16 cellular contexts compared by ENCODE assay signal in genomic region chr6:10384719-10385511, GRCh38. TPM values are rescaled to one million over a fixed set of nuclear protein-coding genes. Genes with fewer than 3 reads are reported as not detected.
DNase-seq lines count a peak whose midpoint lies in the region; ATAC-seq and TF ChIP-seq lines count a peak whose summit lies in the region.
"Had no signal": no experiment of that assay in that cellular context is flagged by ENCODE, and none has a peak within 500 bp of the region (broad histone marks: within the 10 kb centered on the region; RNA-seq: fewer than 3 reads in every experiment).

No MANE protein-coding gene starts in this region.

- TF ChIP-seq CTCF in WTC11 (IDR thresholded peaks at IDR 0.05) (no peak), smooth muscle cell (IDR thresholded peaks at IDR 0.05; ENCODE audit: borderline replicate concordance, insufficient read depth, poor library complexity, severe bottlenecking) (no peak), vagina (IDR thresholded peaks at IDR 0.05) (no peak)

- no peak for DNase-seq in activated naive CD8-positive, alpha-beta T cell treated with anti-CD3 and anti-CD28 coated beads, Interleukin-2, amount 10 ng/mL, durations not matched to agents 7 days and 5 days
- DNase-seq in activated naive CD8-positive, alpha-beta T cell treated with anti-CD3 and anti-CD28 coated beads for 36 hours = no peak
- DNase-seq in WTC11 (ENCODE audit: low spot score) (no peak), left kidney (ENCODE audit: low read depth, low spot score) (peak; percentile 46), smooth muscle cell (lab: John Stamatoyannopoulos, UW; ENCODE audit: unreplicated experiment) (no peak), GM19240 (ENCODE audit: insufficient read length, low spot score) (no peak), vagina (ENCODE audit: extremely low spot score in 2 of 2) (no peak), NCI-H774 (lab: John Stamatoyannopoulos, UW) (no peak)
- DNase-seq: activated CD4-positive, alpha-beta T cell treated with anti-CD3 and anti-CD28 coated beads, Interleukin-2, amount 50 U/mL, for 48 hours; CD4-positive, CD25-positive, alpha-beta regulatory T cell; NCI-H146; occipital lobe; stimulated activated CD4-positive, alpha-beta T cell treated with anti-CD3 and anti-CD28 coated beads, Interleukin-2, amount 100 ng/mL, for 24 hours; uterus had no signal

- H3K4me3 ChIP-seq in smooth muscle cell = peak overlapping the region; percentile 23
- peak overlapping the region in 1 of 2 donors; percentile 30 for H3K4me3 ChIP-seq in vagina
- H3K4me3 ChIP-seq: SK-N-MC, uterus had no signal

- no peaks in the 10 kb centered on the region for H3K9me3 ChIP-seq in smooth muscle cell (replicated peaks; ENCODE audit: low read depth)
- H3K9me3 ChIP-seq in vagina = no peaks in the 10 kb centered on the region
- H3K9me3 ChIP-seq: uterus had no signal

- peaks cover 88% of the 10 kb centered on the region for H3K27me3 Mint-ChIP-seq in activated naive CD8-positive, alpha-beta T cell treated with anti-CD3 and anti-CD28 coated beads, Interleukin-2, amount 10 ng/mL, durations not matched to agents 7 days and 5 days
- H3K27me3 Mint-ChIP-seq in activated naive CD8-positive, alpha-beta T cell treated with anti-CD3 and anti-CD28 coated beads for 36 hours = peaks cover 98% of the 10 kb centered on the region
- H3K27me3 Mint-ChIP-seq in WTC11 (ENCODE audit: low read depth) = peaks cover 100% of the 10 kb centered on the region

- intact Hi-C loops in vagina (cut with DNase I) = no loop called here

- no peak for TF ChIP-seq POLR2A in vagina (IDR thresholded peaks at IDR 0.05)

- H3K36me3 ChIP-seq in smooth muscle cell (ENCODE audit: low read depth) = no peaks in the 10 kb centered on the region
- H3K36me3 ChIP-seq in vagina = no peaks in the 10 kb centered on the region
- H3K36me3 ChIP-seq: uterus had no signal

- peak overlapping the region; percentile 82 for H3K4me2 ChIP-seq in smooth muscle cell

- H3F3A ChIP-seq in smooth muscle cell (ENCODE audit: low read depth) = no peaks in the 10 kb centered on the region

- H3K27ac Mint-ChIP-seq in activated naive CD8-positive, alpha-beta T cell treated with anti-CD3 and anti-CD28 coated beads, Interleukin-2, amount 10 ng/mL, durations not matched to agents 7 days and 5 days = peak overlapping the region; percentile 29
- H3K27ac Mint-ChIP-seq in activated naive CD8-positive, alpha-beta T cell treated with anti-CD3 and anti-CD28 coated beads for 36 hours = no peak overlapping the region
- H3K27ac Mint-ChIP-seq in WTC11 = no peak overlapping the region
- H3K27ac Mint-ChIP-seq: CD4-positive, CD25-positive, alpha-beta regulatory T cell had no signal

- CTCF ChIA-PET in WTC11 (lab: Charles Lee) = interaction anchor here (1.2 to 2.1 kb wide), 6 partner anchors 11 to 498 kb away, joined by 3 to 11 read pairs (median 4); partner anchors contain the start of gene TFAP2A

- H3K9ac ChIP-seq in smooth muscle cell (ENCODE audit: low read depth) = no peak overlapping the region

- H3K4me1 ChIP-seq in smooth muscle cell (ENCODE audit: low read depth) (peaks cover 26% of the 10 kb centered on the region), vagina (peaks cover 19% of the 10 kb centered on the region)

- H3K9me3 Mint-ChIP-seq in activated naive CD8-positive, alpha-beta T cell treated with anti-CD3 and anti-CD28 coated beads, Interleukin-2, amount 10 ng/mL, durations not matched to agents 7 days and 5 days = peaks cover 3% of the 10 kb centered on the region
- peaks cover 18% of the 10 kb centered on the region for H3K9me3 Mint-ChIP-seq in activated naive CD8-positive, alpha-beta T cell treated with anti-CD3 and anti-CD28 coated beads for 36 hours
- H3K9me3 Mint-ChIP-seq in WTC11 = no peaks in the 10 kb centered on the region

- H3K27me3 ChIP-seq in smooth muscle cell (ENCODE audit: low read depth) (peaks cover 100% of the 10 kb centered on the region), vagina (peaks cover 12% of the 10 kb centered on the region)

- H4K20me1 ChIP-seq in smooth muscle cell (ENCODE audit: low read depth) = no peaks in the 10 kb centered on the region

- peaks cover 2% of the 10 kb centered on the region for H3K4me1 Mint-ChIP-seq in activated naive CD8-positive, alpha-beta T cell treated with anti-CD3 and anti-CD28 coated beads, Interleukin-2, amount 10 ng/mL, durations not matched to agents 7 days and 5 days
- peaks cover 13% of the 10 kb centered on the region for H3K4me1 Mint-ChIP-seq in activated naive CD8-positive, alpha-beta T cell treated with anti-CD3 and anti-CD28 coated beads for 36 hours
- peaks cover 76% of the 10 kb centered on the region for H3K4me1 Mint-ChIP-seq in WTC11

- H3K36me3 Mint-ChIP-seq in activated naive CD8-positive, alpha-beta T cell treated with anti-CD3 and anti-CD28 coated beads, Interleukin-2, amount 10 ng/mL, durations not matched to agents 7 days and 5 days = peaks cover 5% of the 10 kb centered on the region
- H3K36me3 Mint-ChIP-seq in activated naive CD8-positive, alpha-beta T cell treated with anti-CD3 and anti-CD28 coated beads for 36 hours = peaks cover 18% of the 10 kb centered on the region
- no peaks in the 10 kb centered on the region for H3K36me3 Mint-ChIP-seq in WTC11

- H3K27ac ChIP-seq in smooth muscle cell (ENCODE audit: low read depth) (no peak overlapping the region), vagina (no peak overlapping the region)
- H3K27ac ChIP-seq: SK-N-MC, uterus had no signal

- ATAC-seq in activated naive CD8-positive, alpha-beta T cell treated with anti-CD3 and anti-CD28 coated beads, Interleukin-2, amount 10 ng/mL, durations not matched to agents 7 days and 5 days (ENCODE audit: low read depth) = no peak
- no peak for ATAC-seq in WTC11

- POLR2A ChIA-PET in activated naive CD8-positive, alpha-beta T cell treated with anti-CD3 and anti-CD28 coated beads, Interleukin-2, amount 10 ng/mL, durations not matched to agents 7 days and 5 days (lab: Charles Lee) = no interaction called here
- POLR2A ChIA-PET in WTC11 (lab: Charles Lee) = interaction anchor here (0.5 to 0.9 kb wide), 3 partner anchors 14 to 539 kb away, joined by 3 read pairs; no protein-coding TSS in a partner anchor

- peak overlapping the region; percentile 32 for H2AFZ ChIP-seq in smooth muscle cell (ENCODE audit: low read depth)

- H3K79me2 ChIP-seq in smooth muscle cell (ENCODE audit: low read depth) = no peaks in the 10 kb centered on the region

- no peak overlapping the region for H3K4me3 Mint-ChIP-seq in activated naive CD8-positive, alpha-beta T cell treated with anti-CD3 and anti-CD28 coated beads, Interleukin-2, amount 10 ng/mL, durations not matched to agents 7 days and 5 days
- H3K4me3 Mint-ChIP-seq in activated naive CD8-positive, alpha-beta T cell treated with anti-CD3 and anti-CD28 coated beads for 36 hours = no peak overlapping the region
- H3K4me3 Mint-ChIP-seq in WTC11 = peak overlapping the region; percentile 56
- H3K4me3 Mint-ChIP-seq: activated T-helper 1 cell treated with anti-CD3 and anti-CD28 coated beads, Interleukin-12 subunit alpha, Interleukin-12 subunit beta, Interleukin-2, Interleukin-4 antibody, amounts not matched to agents 30 ng/mL and 10 ng/mL and 1 ng/mL, durations not matched to agents 14 hours and 24 hours and 36 hours; CD4-positive, CD25-positive, alpha-beta regulatory T cell had no signal

- WGBS in smooth muscle cell (ENCODE audit: low lambda C conversion rate) = 3% methylated on average over 59 of the region's 62 CpGs

TF ChIP-seq in WTC11, 78 proteins besides CTCF, POLR2A, EP300 and RAD21:
- no peak for TF ChIP-seq TCF7 (CRISPR knock-in tag; IDR thresholded peaks at IDR 0.05; ENCODE audit: low read depth)
- TF ChIP-seq NFE2L1 (CRISPR knock-in tag; IDR thresholded peaks at IDR 0.05) = no peak

RNA-seq across cellular contexts. Expression of gene TFAP2A, which starts 30.0 kb away (rescaled TPM):
- total RNA-seq in activated naive CD8-positive, alpha-beta T cell treated with anti-CD3 and anti-CD28 coated beads, Interleukin-2, amount 10 ng/mL, durations not matched to agents 7 days and 5 days = not detected
- under 1 TPM in 1 of 2 experiments, not detected in 1; 0.10 TPM for total RNA-seq in activated naive CD8-positive, alpha-beta T cell treated with anti-CD3 and anti-CD28 coated beads for 36 hours
- total RNA-seq in WTC11 (2021) (0.27 to 0.42 TPM (median 0.30 TPM) in 3 replicates), smooth muscle cell (6.2 and 13.6 TPM in 2 replicates), vagina (19.4 TPM)
- 10.1 and 33.9 TPM in 2 replicates for polyA plus RNA-seq in smooth muscle cell
- total RNA-seq: activated T-helper 1 cell treated with anti-CD3 and anti-CD28 coated beads, Interleukin-12 subunit alpha, Interleukin-12 subunit beta, Interleukin-2, Interleukin-4 antibody, amounts not matched to agents 30 ng/mL and 10 ng/mL and 1 ng/mL, durations not matched to agents 14 hours and 24 hours and 36 hours; CD4-positive, CD25-positive, alpha-beta regulatory T cell; occipital lobe had no signal
- polyA plus RNA-seq: CD4-positive, CD25-positive, alpha-beta regulatory T cell had no signal
